ENCODE assay signal across 9 cellular contexts in the genomic region with DNA sequence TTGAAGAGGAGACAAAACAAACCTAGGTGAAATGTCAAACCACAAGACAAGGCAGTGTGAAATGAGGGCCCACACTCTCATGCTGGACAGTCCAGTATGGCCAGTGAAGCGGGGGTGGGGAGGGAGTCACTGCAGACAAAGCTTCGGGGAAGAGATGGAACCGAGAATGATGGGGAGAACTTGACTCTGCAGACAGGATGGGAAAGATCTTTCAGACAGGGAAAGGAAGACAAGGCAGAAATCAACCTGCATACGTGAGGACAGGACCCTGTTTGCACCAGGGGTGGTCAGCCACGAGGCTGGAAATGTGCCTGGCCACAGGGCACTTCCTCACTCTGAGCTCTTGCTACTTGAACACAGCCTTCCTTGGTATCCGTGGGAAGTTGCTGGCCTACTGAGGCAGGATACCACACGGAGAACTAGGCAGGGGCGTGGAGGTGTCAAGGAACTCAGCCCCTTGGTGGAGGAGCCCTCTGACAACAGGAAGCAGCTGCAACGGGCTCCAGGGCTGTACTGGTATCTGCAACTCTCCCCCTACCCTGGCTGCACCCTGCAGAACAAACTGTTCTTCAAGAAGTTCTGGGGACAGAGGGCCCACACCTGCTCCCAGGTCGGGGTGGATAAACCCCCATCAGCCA.
DNase-seq lines count a peak whose midpoint lies in the region; ATAC-seq and TF ChIP-seq lines count a peak whose summit lies in the region.
"Had no signal": no experiment of that assay in that cellular context is flagged by ENCODE, and none has a peak within 500 bp of the region (broad histone marks: within the 10 kb centered on the region; RNA-seq: fewer than 3 reads in every experiment).

No MANE protein-coding gene starts in this region.

- H3K27ac ChIP-seq in BLaER1 (peak overlapping the region; percentile 76), mucosa of rectum (ENCODE audit: low read depth in 2 of 2, low read length in 2 of 2) (peak overlapping the region; percentile 73 to 90)

- TF ChIP-seq CTCF in GM13977 (IDR thresholded peaks at IDR 0.05; ENCODE audit: extremely low read depth, insufficient read depth, missing control alignments) = no peak

- H3K36me3 Mint-ChIP-seq in activated naive CD8-positive, alpha-beta T cell = peaks cover 3% of the 10 kb centered on the region

- no peaks in the 10 kb centered on the region for H3K9me3 ChIP-seq in BLaER1
- no peaks in the 10 kb centered on the region for H3K9me3 ChIP-seq in mucosa of rectum (ENCODE audit: control insufficient read depth in 2 of 2, low read length in 2 of 2)

- no peaks in the 10 kb centered on the region for H3K9me3 Mint-ChIP-seq in activated naive CD8-positive, alpha-beta T cell (ENCODE audit: low read depth)

- H3K27me3 ChIP-seq in BLaER1 (no peaks in the 10 kb centered on the region), mucosa of rectum (ENCODE audit: control insufficient read depth in 2 of 2, insufficient read depth in 2 of 2, low read length in 2 of 2) (no peaks in the 10 kb centered on the region)

- DNase-seq in 8988T = no peak
- no peak for DNase-seq in NOMO-1 (lab: John Stamatoyannopoulos, UW; ENCODE audit: unreplicated experiment in 2 of 2)
- DNase-seq in T-helper 9 cell = no peak
- no peak for DNase-seq in GM13977 (ENCODE audit: low spot score)
- DNase-seq: SHP77 treated with DMSO at 0.1 percent for 48 hours had no signal

- H4K20me1 ChIP-seq in BLaER1 = no peaks in the 10 kb centered on the region

- in situ Hi-C loops in GM13977 (cut with MboI; ENCODE audit: low pct_unique_long_range_greater_than_20kb, low sequenced_read_pairs, unreplicated experiment) = loop anchor here (5.0 to 25.0 kb wide), 4 partner anchors 54 to 364 kb away; a partner anchor contains a TSS

- H3K4me2 ChIP-seq in BLaER1 = peak overlapping the region; percentile 81

- peak; percentile 30 for ATAC-seq in HG03175 (IDR thresholded peaks at IDR 0.05; ENCODE audit: unreplicated experiment)

- peak overlapping the region; percentile 98 for H3K27ac Mint-ChIP-seq in activated naive CD8-positive, alpha-beta T cell

- H3K4me3 Mint-ChIP-seq in activated naive CD8-positive, alpha-beta T cell = peak overlapping the region; percentile 78

- H3K9ac ChIP-seq in BLaER1 = peak overlapping the region; percentile 51; the same call in 1 of the 2 replicates
- H3K9ac ChIP-seq in mucosa of rectum (ENCODE audit: low read depth in 1 of 2, low read length in 2 of 2) = peak overlapping the region; percentile 15 to 35

- H3K4me1 ChIP-seq in BLaER1 (peaks cover 84% of the 10 kb centered on the region), mucosa of rectum (ENCODE audit: control insufficient read depth in 2 of 2, insufficient read depth in 2 of 2, low read length in 2 of 2) (peaks cover 55 to 62% of the 10 kb centered on the region in 2 donors)

- H3K4me1 Mint-ChIP-seq in activated naive CD8-positive, alpha-beta T cell (ENCODE audit: low read depth) = peaks cover 84% of the 10 kb centered on the region

- H3K27me3 Mint-ChIP-seq in activated naive CD8-positive, alpha-beta T cell = no peaks in the 10 kb centered on the region

- H3K36me3 ChIP-seq in BLaER1 (no peaks in the 10 kb centered on the region), mucosa of rectum (ENCODE audit: control insufficient read depth in 2 of 2, insufficient read depth in 2 of 2, low read length in 2 of 2) (no peaks in the 10 kb centered on the region)

- no peak overlapping the region for H3K4me3 ChIP-seq in BLaER1
- no peak overlapping the region for H3K4me3 ChIP-seq in mucosa of rectum (ENCODE audit: low read length in 2 of 2)
